ENCODE assay signal across 8 cellular contexts in genomic region chr10:98361131-98361633, GRCh38. TPM values are rescaled to one million over a fixed set of nuclear protein-coding genes. Genes with fewer than 3 reads are reported as not detected.
DNase-seq lines count a peak whose midpoint lies in the region; ATAC-seq and TF ChIP-seq lines count a peak whose summit lies in the region.

No MANE protein-coding gene starts in this region.

- no peak for TF ChIP-seq CTCF in GM13977 (IDR thresholded peaks at IDR 0.05; ENCODE audit: extremely low read depth, insufficient read depth, missing control alignments)
- no peak for TF ChIP-seq CTCF in GM23338 (conservative IDR thresholded peaks at IDR 0.05; ENCODE audit: low read depth in 2 of 2)
- no peak for TF ChIP-seq CTCF in body of pancreas (IDR thresholded peaks at IDR 0.05)

- H2AFZ ChIP-seq in GM23338, result peak overlapping the region; percentile 94

- DNase-seq in GM13977 (ENCODE audit: low spot score) (peak; percentile 39), GM23338 (ENCODE audit: low spot score) (no peak), NCI-H2029 (lab: John Stamatoyannopoulos, UW) (peak; percentile 73), body of pancreas (peak; percentile 34 to 63 (median 40)), iris pigment epithelial cell (ENCODE audit: low read depth) (peak; percentile 100), GDM1 (lab: John Stamatoyannopoulos, UW) (no peak), LoVo (ENCODE audit: low spot score) (no peak)
- DNase-seq in stimulated activated CD4-positive, alpha-beta T cell treated with anti-CD3 and anti-CD28 coated beads, Interleukin-4, amount 100 ng/mL, for 48 hours (ENCODE audit: low read depth in 2 of 2), result peak; percentile 5 to 32

- no peaks in the 10 kb centered on the region for H4K20me1 ChIP-seq in GM23338 (replicated peaks; ENCODE audit: insufficient read depth)

- no peaks in the 10 kb centered on the region for H3K79me2 ChIP-seq in GM23338 (replicated peaks; ENCODE audit: insufficient read depth)

- no peaks in the 10 kb centered on the region for H3F3A ChIP-seq in GM23338 (replicated peaks; ENCODE audit: low read depth)

- no peak overlapping the region for H3K4me2 ChIP-seq in GM23338

- peak; percentile 86 for ATAC-seq in GM23338
- peak; percentile 74 for ATAC-seq in body of pancreas

- WGBS in body of pancreas, 2 donors, result 53 to 80% methylated on average over 10 to 11 of the region's 11 CpGs

- in situ Hi-C loops in GM13977 (cut with MboI; ENCODE audit: low pct_unique_long_range_greater_than_20kb, low sequenced_read_pairs, unreplicated experiment), result no loop called here

- H3K27ac ChIP-seq in GM23338 (ENCODE audit: low read depth) (no peak overlapping the region), body of pancreas (peak overlapping the region in 1 of 4 donors; percentile 15)

- no peak overlapping the region for H3K4me3 Mint-ChIP-seq in GM23338

- no peaks in the 10 kb centered on the region for H3K9me3 Mint-ChIP-seq in GM23338

- H3K36me3 ChIP-seq in GM23338 (ENCODE audit: insufficient read depth), result no peaks in the 10 kb centered on the region
- no peaks in the 10 kb centered on the region for H3K36me3 ChIP-seq in body of pancreas (replicated peaks in 1 of 2; ENCODE audit: insufficient read depth in 1 of 2, low read depth in 2 of 2)

- H3K36me3 Mint-ChIP-seq in GM23338 (ENCODE audit: low read depth), result no peaks in the 10 kb centered on the region

- peaks cover 12% of the 10 kb centered on the region for H3K27me3 Mint-ChIP-seq in GM23338 (ENCODE audit: insufficient read depth, low read depth, poor library complexity)

- H3K4me3 ChIP-seq in GM23338, result no peak overlapping the region
- H3K4me3 ChIP-seq in body of pancreas, result no peak overlapping the region

- H3K27me3 ChIP-seq in GM23338 (ENCODE audit: insufficient read depth) (no peaks in the 10 kb centered on the region), body of pancreas (no peaks in the 10 kb centered on the region)

- no peak overlapping the region for H3K27ac Mint-ChIP-seq in GM23338

- no peaks in the 10 kb centered on the region for H3K9me2 ChIP-seq in GM23338 (ENCODE audit: insufficient read depth)

- H3K4me1 Mint-ChIP-seq in GM23338, result peaks cover 31% of the 10 kb centered on the region

- H3K4me1 ChIP-seq in GM23338 (ENCODE audit: insufficient read depth) (no peaks in the 10 kb centered on the region), body of pancreas (no peaks in the 10 kb centered on the region)

- no peaks in the 10 kb centered on the region for H3K9me3 ChIP-seq in body of pancreas

- no peak for TF ChIP-seq POLR2A in body of pancreas (IDR thresholded peaks at IDR 0.05)

- intact Hi-C loops in body of pancreas (cut with DNase I), result no loop called here

TF ChIP-seq in GM23338, 12 proteins besides CTCF, POLR2A, EP300 and RAD21:
- TF ChIP-seq EZH2 (IDR thresholded peaks at IDR 0.05; ENCODE audit: low read depth, unreplicated experiment), result no peak
- no peak for TF ChIP-seq JUNB (IDR thresholded peaks at IDR 0.05; ENCODE audit: unreplicated experiment)
- TF ChIP-seq EZH2phosphoT487 (IDR thresholded peaks at IDR 0.05; ENCODE audit: unreplicated experiment), result no peak
- no peak for TF ChIP-seq STAT1 (IDR thresholded peaks at IDR 0.05; ENCODE audit: unreplicated experiment)
- TF ChIP-seq ETS1 (IDR thresholded peaks at IDR 0.05), result no peak

RNA-seq across cellular contexts. Expression of gene PYROXD2, which starts 53.8 kb away (rescaled TPM):
- 0.12 and 1.3 TPM in 2 replicates for total RNA-seq in GM23338 (2014; rRNA removed; shearing (Covaris generic))
- 2.2 and 2.6 TPM in 2 replicates for polyA plus RNA-seq in GM23338 (2016; fragmentation: Nextera tagmentation; extraction: Ambion mirVana)
- total RNA-seq in body of pancreas, result 1 to 10 TPM; 4.9 to 8.6 TPM

Comparison
In these comparisons a context has a peak if more than half of its experiments do, and no peak if none do; other contexts are left out.
1. DNase-seq: peak in GM13977 (single experiment), NCI-H2029 (single experiment), body of pancreas (4 of 4), iris pigment epithelial cell (single experiment) and stimulated activated CD4-positive, alpha-beta T cell treated with anti-CD3 and anti-CD28 coated beads, Interleukin-4, amount 100 ng/mL, for 48 hours (2 of 2); none in GM23338 (single experiment), GDM1 (single experiment) and LoVo (single experiment).